In genomic region chr12:106019130-106019529, GRCh38 we compare ENCODE assay signal across 26 cellular contexts.
"Had no signal": no experiment of that assay in that cellular context is flagged by ENCODE, and none has a peak within 500 bp of the region (broad histone marks: within the 10 kb centered on the region; RNA-seq: fewer than 3 reads in every experiment).

No MANE protein-coding gene starts in this region.

- H3K27me3 ChIP-seq: brain microvascular endothelial cell, esophagus muscularis mucosa had no signal

- H3K27ac ChIP-seq: brain microvascular endothelial cell, esophagus muscularis mucosa, VCaP had no signal

- ATAC-seq: activated CD8-positive, alpha-beta T cell treated with anti-CD3 and anti-CD28 coated beads for 36 hours; activated T-cell treated with anti-CD3 and anti-CD28 coated beads, Interleukin-2, amount 50 U/mL, for 4 hours; activated T-helper 17 cell treated with anti-CD3 and anti-CD28 coated beads, Interleukin-2, amount 50 U/mL, for 72 hours; effector memory CD8-positive, alpha-beta T cell; WTC11 had no signal

- DNase-seq: activated CD4-positive, alpha-beta T cell treated with anti-CD3 and anti-CD28 coated beads for 1 hour; activated CD4-positive, alpha-beta T cell treated with anti-CD3 and anti-CD28 coated beads for 4 hours; activated CD4-positive, alpha-beta T cell treated with anti-CD3 and anti-CD28 coated beads, Interleukin-2, amount 10 ng/mL, durations not matched to agents 7 days and 5 days; activated CD4-positive, alpha-beta T cell treated with anti-CD3 and anti-CD28 coated beads, Interleukin-2, amount 50 U/mL, for 48 hours; activated CD8-positive, alpha-beta memory T cell treated with anti-CD3 and anti-CD28 coated beads for 24 hours; activated CD8-positive, alpha-beta T cell treated with anti-CD3 and anti-CD28 coated beads for 36 hours; activated effector memory CD4-positive, alpha-beta T cell treated with Interleukin-2 at 50 U/mL for 16 hours; activated gamma-delta T cell treated with Interleukin-2 at 50 U/mL for 16 hours; activated naive CD4-positive, alpha-beta T cell treated with anti-CD3 and anti-CD28 coated beads, Interleukin-2, amount 50 U/mL, for 16 hours; activated naive CD4-positive, alpha-beta T cell treated with Interleukin-2 at 50 U/mL for 16 hours; activated T-cell treated with anti-CD3 and anti-CD28 coated beads, Interleukin-2, amount 50 U/mL, for 4 hours; amniotic stem cell; anterior cingulate cortex; brain microvascular endothelial cell; caudate nucleus; cortex of kidney; dermis blood vessel endothelial cell; effector CD4-positive, alpha-beta T cell; effector memory CD8-positive, alpha-beta T cell; foreskin fibroblast; head of caudate nucleus; T-helper 2 cell had no signal

- H3K36me3 ChIP-seq: brain microvascular endothelial cell, esophagus muscularis mucosa had no signal

- H3K4me3 ChIP-seq: esophagus muscularis mucosa had no signal
